ENCODE assay signal across 10 cellular contexts in the genomic region with DNA sequence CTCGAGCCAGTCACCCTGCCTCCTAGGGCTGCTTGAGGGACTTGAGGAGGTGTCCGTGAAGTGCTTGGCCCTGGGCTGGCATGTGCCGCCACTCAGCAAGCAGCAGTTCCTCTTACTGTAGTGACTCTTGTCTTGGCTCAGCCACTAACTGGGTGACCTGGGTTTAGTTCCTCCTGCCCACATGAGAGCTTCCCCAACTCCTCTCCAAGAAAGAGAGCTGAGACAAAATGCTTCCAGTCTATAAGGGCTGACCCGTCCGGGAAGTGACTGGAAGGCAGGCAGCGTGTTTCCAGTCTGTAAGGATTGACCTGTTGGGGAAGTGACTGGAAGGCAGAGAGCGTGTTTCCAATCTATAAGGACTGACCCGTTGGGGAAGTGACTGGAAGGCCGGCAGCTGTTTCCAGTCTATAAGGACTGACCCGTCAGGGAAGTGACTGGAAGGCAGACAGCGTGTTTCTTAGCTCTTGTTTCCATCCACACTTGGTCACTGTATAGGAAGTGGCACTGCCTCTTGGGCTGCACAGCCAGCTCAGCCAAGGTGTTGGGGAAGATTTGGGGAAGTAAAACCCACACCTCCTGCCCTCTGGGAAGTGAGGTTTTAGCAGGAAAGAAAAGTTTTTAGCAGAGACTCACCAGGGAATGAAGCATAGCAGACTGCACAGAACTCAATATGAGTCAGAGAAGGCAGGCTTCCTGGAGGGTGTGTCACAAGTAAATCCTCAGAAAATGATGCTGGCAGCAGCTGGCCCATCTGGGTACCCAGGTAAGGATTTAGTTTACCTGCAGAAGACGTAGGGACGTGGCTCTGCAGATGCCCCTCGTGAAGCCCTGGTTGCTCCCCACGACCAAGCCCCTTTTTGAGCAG. TPM values are rescaled to one million over a fixed set of nuclear protein-coding genes. Genes with fewer than 3 reads are reported as not detected.
DNase-seq lines count a peak whose midpoint lies in the region; ATAC-seq, FAIRE-seq and TF ChIP-seq lines count a peak whose summit lies in the region.
"Had no signal": no experiment of that assay in that cellular context is flagged by ENCODE, and none has a peak within 500 bp of the region (broad histone marks: within the 10 kb centered on the region; RNA-seq: fewer than 3 reads in every experiment).

No MANE protein-coding gene starts in this region.

- no peaks in the 10 kb centered on the region for H3K27me3 Mint-ChIP-seq in MCF 10A (ENCODE audit: insufficient read depth, unreplicated experiment)
- no peaks in the 10 kb centered on the region for H3K27me3 Mint-ChIP-seq in astrocyte (ENCODE audit: low read depth, unreplicated experiment)
- H3K27me3 Mint-ChIP-seq: activated naive CD8-positive, alpha-beta T cell had no signal

- no peak overlapping the region for H3K4me2 ChIP-seq in astrocyte (ENCODE audit: low read length)

- no peak overlapping the region for H3K27ac Mint-ChIP-seq in MCF 10A (ENCODE audit: low read depth, unreplicated experiment)
- peak overlapping the region; percentile 38 for H3K27ac Mint-ChIP-seq in astrocyte (ENCODE audit: unreplicated experiment)
- H3K27ac Mint-ChIP-seq: activated naive CD8-positive, alpha-beta T cell; nephron had no signal

- H3K4me1 ChIP-seq in breast epithelium (no peaks in the 10 kb centered on the region), astrocyte (ENCODE audit: insufficient read depth, low read length) (peaks cover 24% of the 10 kb centered on the region), SJCRH30 (peaks cover 3% of the 10 kb centered on the region)

- no peak for TF ChIP-seq POLR2A in breast epithelium (IDR thresholded peaks at IDR 0.05)

- no peak overlapping the region for H2AFZ ChIP-seq in astrocyte (ENCODE audit: low read depth, low read length)

- no peaks in the 10 kb centered on the region for H3K27me3 ChIP-seq in breast epithelium
- no peaks in the 10 kb centered on the region for H3K27me3 ChIP-seq in astrocyte (ENCODE audit: insufficient read depth, low read length)
- no peaks in the 10 kb centered on the region for H3K27me3 ChIP-seq in SJCRH30

- intact Hi-C loops in MCF 10A (cut with micrococcal nuclease) (loop anchor here (1.0 kb wide), 1 partner anchor 53 kb away; a partner anchor contains a TSS), breast epithelium (cut with DNase I; ENCODE audit: low total_unique reads) (no loop called here)

- H3K9me3 ChIP-seq in breast epithelium (no peaks in the 10 kb centered on the region), astrocyte (ENCODE audit: insufficient read depth, low read depth, low read length) (no peaks in the 10 kb centered on the region), SJCRH30 (replicated peaks) (no peaks in the 10 kb centered on the region)

- H3K4me3 Mint-ChIP-seq in MCF 10A (ENCODE audit: unreplicated experiment) (no peak overlapping the region), astrocyte (ENCODE audit: unreplicated experiment) (no peak overlapping the region)
- H3K4me3 Mint-ChIP-seq: activated naive CD8-positive, alpha-beta T cell; nephron had no signal

- peak; percentile 13 for ATAC-seq in left lobe of liver
- no peak for ATAC-seq in HG03139 (IDR thresholded peaks at IDR 0.05; ENCODE audit: unreplicated experiment)

- POLR2A ChIA-PET in MCF 10A (lab: Yijun Ruan, JAX) = interaction anchor here (0.6 kb wide), 1 partner anchor 27 kb away, joined by 3 read pairs; no protein-coding TSS in a partner anchor

- H3K9me3 Mint-ChIP-seq in MCF 10A (ENCODE audit: unreplicated experiment) = no peaks in the 10 kb centered on the region
- no peaks in the 10 kb centered on the region for H3K9me3 Mint-ChIP-seq in astrocyte (ENCODE audit: unreplicated experiment)
- H3K9me3 Mint-ChIP-seq: nephron had no signal

- DNase-seq in MCF 10A (ENCODE audit: unreplicated experiment) (peak; percentile 27), breast epithelium (ENCODE audit: low spot score in 2 of 2) (no peak), astrocyte (ENCODE audit: low read depth) (peak; percentile 26), left lobe of liver (ENCODE audit: low spot score) (no peak), NCI-H774 (lab: John Stamatoyannopoulos, UW) (no peak), SJCRH30 (no peak)
- no peak for DNase-seq in activated T-cell treated with anti-CD3 and anti-CD28 coated beads, Interleukin-2, amount 50 U/mL, for 1 hour

- H3K27ac ChIP-seq in breast epithelium = peak overlapping the region in 1 of 2 donors; percentile 43
- peak overlapping the region; percentile 33 for H3K27ac ChIP-seq in astrocyte (ENCODE audit: low read depth, low read length)
- no peak overlapping the region for H3K27ac ChIP-seq in SJCRH30

- H3K36me3 Mint-ChIP-seq in MCF 10A (ENCODE audit: insufficient read depth, unreplicated experiment) = peaks cover 16% of the 10 kb centered on the region
- H3K36me3 Mint-ChIP-seq in astrocyte (ENCODE audit: low read depth, unreplicated experiment) = peaks cover 28% of the 10 kb centered on the region

- no peak overlapping the region for H3K9ac ChIP-seq in astrocyte (ENCODE audit: low read length)

- peaks cover 20% of the 10 kb centered on the region for H3K4me1 Mint-ChIP-seq in MCF 10A (ENCODE audit: insufficient read depth, unreplicated experiment)
- peaks cover 20% of the 10 kb centered on the region for H3K4me1 Mint-ChIP-seq in astrocyte (ENCODE audit: low read depth, unreplicated experiment)
- H3K4me1 Mint-ChIP-seq: nephron had no signal

- CTCF ChIA-PET in MCF 10A (lab: Yijun Ruan, JAX) = interaction anchor here (0.7 kb wide), 1 partner anchor 12 kb away, joined by 4 read pairs; no protein-coding TSS in a partner anchor

- no peaks in the 10 kb centered on the region for H3K79me2 ChIP-seq in astrocyte (ENCODE audit: insufficient read depth, low read length)

- H3K4me3 ChIP-seq in breast epithelium = no peak overlapping the region
- H3K4me3 ChIP-seq in astrocyte (ENCODE audit: insufficient read depth, low read depth, low read length) = no peak overlapping the region
- H3K4me3 ChIP-seq in SJCRH30 = no peak overlapping the region

- no peak for TF ChIP-seq CTCF in MCF 10A (IDR thresholded peaks at IDR 0.05; ENCODE audit: unreplicated experiment)
- no peak for TF ChIP-seq CTCF in breast epithelium (IDR thresholded peaks at IDR 0.05)
- no peak for TF ChIP-seq CTCF in astrocyte (IDR thresholded peaks at IDR 0.05; ENCODE audit: insufficient read depth, low read depth, low read length)

- peaks cover 14% of the 10 kb centered on the region for H3K36me3 ChIP-seq in breast epithelium
- H3K36me3 ChIP-seq in astrocyte (ENCODE audit: insufficient read depth, low read length) = peaks cover 29% of the 10 kb centered on the region
- peaks cover 12% of the 10 kb centered on the region; the same call in 1 of the 2 replicates for H3K36me3 ChIP-seq in SJCRH30

- peak; percentile 37 for FAIRE-seq in astrocyte (lab: Jason Lieb, UNC)

- peaks cover 88% of the 10 kb centered on the region for H4K20me1 ChIP-seq in astrocyte (ENCODE audit: insufficient read depth, low read length)

- BruUV-seq in MCF 10A (replicated peaks; lab: Mats Ljungman, UMichigan) = no TSS peak

RNA-seq across cellular contexts. Expression of a gene that starts 53.2 kb away (rescaled TPM):
- 76.5 and 76.9 TPM in 2 replicates for total RNA-seq in MCF 10A (2022)
- total RNA-seq in breast epithelium = 10 to 100 TPM; 16.0 to 39.3 (median 30.7) TPM
- total RNA-seq in astrocyte = 25.3 and 31.7 TPM in 2 replicates
- 93.4 TPM for total RNA-seq in left lobe of liver
- total RNA-seq in SJCRH30 (2014; rRNA removed; shearing (Covaris generic)) = 98.8 and 103 TPM in 2 replicates

Comparison
In these comparisons a context has a peak if more than half of its experiments do, and no peak if none do; other contexts are left out.
1. DNase-seq: peak in MCF 10A (single experiment) and astrocyte (single experiment); none in breast epithelium (0 of 2), left lobe of liver (single experiment), activated T-cell treated with anti-CD3 and anti-CD28 coated beads, Interleukin-2, amount 50 U/mL, for 1 hour (single experiment), NCI-H774 (single experiment) and SJCRH30 (0 of 2).